In genomic region chr4:81785338-81785737, GRCh38 we compare ENCODE assay signal across 21 cellular contexts.
DNase-seq lines count a peak whose midpoint lies in the region; ATAC-seq, FAIRE-seq and TF ChIP-seq lines count a peak whose summit lies in the region.
"Had no signal": no experiment of that assay in that cellular context is flagged by ENCODE, and none has a peak within 500 bp of the region (broad histone marks: within the 10 kb centered on the region; RNA-seq: fewer than 3 reads in every experiment).

No MANE protein-coding gene starts in this region.

- H3K4me1 ChIP-seq in Loucy (ENCODE audit: insufficient read depth, low read length, poor library complexity, severe bottlenecking) = peaks cover 29% of the 10 kb centered on the region
- no peaks in the 10 kb centered on the region for H3K4me1 ChIP-seq in GM12878 (ENCODE audit: control insufficient read depth, insufficient read depth, low read length)
- H3K4me1 ChIP-seq in smooth muscle cell (ENCODE audit: low read depth) = no peaks in the 10 kb centered on the region
- no peaks in the 10 kb centered on the region for H3K4me1 ChIP-seq in mammary epithelial cell (ENCODE audit: insufficient read depth, low read length)

- H3K4me3 ChIP-seq in Loucy (ENCODE audit: low read length, poor library complexity, severe bottlenecking) (no peak overlapping the region), GM12878 (no peak overlapping the region), smooth muscle cell (no peak overlapping the region), mammary epithelial cell (replicated peaks in 1 of 3; ENCODE audit: insufficient read depth in 1 of 3, low read depth in 2 of 3, low read length in 3 of 3) (no peak overlapping the region)
- H3K4me3 ChIP-seq: BLaER1 treated with 17β-estradiol and CSF1 and Interleukin-3, amounts not matched to agents 10 nM and 100 nM; GM23248 had no signal

- TF ChIP-seq RAD21 in GM12878 (IDR thresholded peaks at IDR 0.05; ENCODE audit: insufficient read depth, low read depth, low read length) = no peak

- H3F3A ChIP-seq in Loucy (ENCODE audit: low read depth) = no peaks in the 10 kb centered on the region
- peaks cover 3% of the 10 kb centered on the region for H3F3A ChIP-seq in smooth muscle cell (ENCODE audit: low read depth)

- H3K9me3 ChIP-seq in Loucy (ENCODE audit: insufficient read depth, low read depth, low read length) (no peaks in the 10 kb centered on the region), GM12878 (replicated peaks; ENCODE audit: control insufficient read depth, insufficient read depth, low read length) (no peaks in the 10 kb centered on the region), smooth muscle cell (replicated peaks; ENCODE audit: low read depth) (no peaks in the 10 kb centered on the region), mammary epithelial cell (replicated peaks; ENCODE audit: insufficient read depth, low read length) (no peaks in the 10 kb centered on the region)
- H3K9me3 ChIP-seq: BLaER1 treated with 17β-estradiol and CSF1 and Interleukin-3, amounts not matched to agents 10 nM and 100 nM had no signal

- no peak for ATAC-seq in activated naive CD8-positive, alpha-beta T cell treated with anti-CD3 and anti-CD28 coated beads, Interleukin-2, amount 50 U/mL, for 24 hours
- ATAC-seq in GM12878 = no peak
- no peak for ATAC-seq in GM18519 (IDR thresholded peaks at IDR 0.05; ENCODE audit: low FRiP score, unreplicated experiment)
- ATAC-seq: CD8-positive, alpha-beta T cell had no signal

- H3K9me2 ChIP-seq in Loucy (replicated peaks; ENCODE audit: low read depth, low read length) = no peaks in the 10 kb centered on the region

- dilution Hi-C loops in mammary epithelial cell (cut with HindIII; ENCODE audit: low sequenced_read_pairs) = no loop called here

- H3K36me3 ChIP-seq in Loucy (ENCODE audit: insufficient read depth, low read length) (no peaks in the 10 kb centered on the region), GM12878 (ENCODE audit: control insufficient read depth in 2 of 2, insufficient read depth in 2 of 2, low read length in 1 of 2) (no peaks in the 10 kb centered on the region), smooth muscle cell (ENCODE audit: low read depth) (no peaks in the 10 kb centered on the region), mammary epithelial cell (ENCODE audit: insufficient read depth, low read length) (no peaks in the 10 kb centered on the region)
- H3K36me3 ChIP-seq: BLaER1 treated with 17β-estradiol and CSF1 and Interleukin-3, amounts not matched to agents 10 nM and 100 nM had no signal

- peaks cover 23% of the 10 kb centered on the region for H3K4me1 Mint-ChIP-seq in activated naive CD8-positive, alpha-beta T cell treated with anti-CD3 and anti-CD28 coated beads, Interleukin-2, amount 50 U/mL, for 24 hours
- peaks cover 19% of the 10 kb centered on the region for H3K4me1 Mint-ChIP-seq in activated naive CD8-positive, alpha-beta T cell treated with anti-CD3 and anti-CD28 coated beads for 36 hours

- no peaks in the 10 kb centered on the region for H3K27me3 Mint-ChIP-seq in activated naive CD8-positive, alpha-beta T cell treated with anti-CD3 and anti-CD28 coated beads, Interleukin-2, amount 50 U/mL, for 24 hours
- H3K27me3 Mint-ChIP-seq in activated naive CD8-positive, alpha-beta T cell treated with anti-CD3 and anti-CD28 coated beads for 36 hours = no peaks in the 10 kb centered on the region

- 85% methylated on average over 4 of the region's 4 CpGs for WGBS in GM12878 (ENCODE audit: insufficient coverage, insufficient replicate concordance, low lambda C conversion rate, missing lambda C conversion rate)
- 97% methylated on average over 4 of the region's 4 CpGs for WGBS in smooth muscle cell (ENCODE audit: low lambda C conversion rate)
- 97% methylated on average over 4 of the region's 4 CpGs for WGBS in mammary epithelial cell (ENCODE audit: low coverage, missing lambda C conversion rate)

- H2AFZ ChIP-seq in Loucy (ENCODE audit: low read length) (peak overlapping the region; percentile 32; the same call in 1 of the 2 replicates), GM12878 (ENCODE audit: control insufficient read depth, low read depth, low read length) (no peak overlapping the region), smooth muscle cell (ENCODE audit: low read depth) (no peak overlapping the region), mammary epithelial cell (ENCODE audit: low read depth, low read length) (no peak overlapping the region)
- H2AFZ ChIP-seq: GM23248 had no signal

- POLR2A ChIA-PET in GM12878 (lab: Charles Lee) = no interaction called here

- H3K27ac ChIP-seq in GM12878 (ENCODE audit: control insufficient read depth, insufficient read depth) = no peak overlapping the region
- H3K27ac ChIP-seq in smooth muscle cell (ENCODE audit: low read depth) = peak overlapping the region; percentile 70
- H3K27ac ChIP-seq in mammary epithelial cell (ENCODE audit: insufficient read depth, low read depth, low read length) = no peak overlapping the region
- H3K27ac ChIP-seq: GM23248 had no signal

- in situ Hi-C loops in GM12878 (cut with MboI) = no loop called here
- in situ Hi-C loops in mammary epithelial cell (cut with MboI; ENCODE audit: low sequenced_read_pairs in 2 of 2) = no loop called here

- H3K27me3 ChIP-seq in Loucy (ENCODE audit: insufficient read depth, low read length, poor library complexity, severe bottlenecking) (no peaks in the 10 kb centered on the region), GM12878 (replicated peaks in 1 of 2; ENCODE audit: control insufficient read depth in 2 of 2, insufficient read depth in 2 of 2, low read length in 1 of 2) (no peaks in the 10 kb centered on the region; a peak in 1 of 4 replicates), smooth muscle cell (ENCODE audit: low read depth) (no peaks in the 10 kb centered on the region), mammary epithelial cell (ENCODE audit: insufficient read depth, low read length) (no peaks in the 10 kb centered on the region)
- H3K27me3 ChIP-seq: BLaER1 treated with 17β-estradiol and CSF1 and Interleukin-3, amounts not matched to agents 10 nM and 100 nM had no signal

- H3K4me2 ChIP-seq in Loucy (ENCODE audit: low read depth, low read length, poor library complexity, severe bottlenecking) = no peak overlapping the region
- no peak overlapping the region for H3K4me2 ChIP-seq in GM12878 (ENCODE audit: control insufficient read depth, insufficient read depth)
- H3K4me2 ChIP-seq in smooth muscle cell = no peak overlapping the region
- no peak overlapping the region for H3K4me2 ChIP-seq in mammary epithelial cell (ENCODE audit: insufficient read depth, low read depth, low read length)

- DNase-seq in activated naive CD8-positive, alpha-beta T cell treated with anti-CD3 and anti-CD28 coated beads, Interleukin-2, amount 50 U/mL, for 24 hours = no peak
- DNase-seq in activated naive CD8-positive, alpha-beta T cell treated with anti-CD3 and anti-CD28 coated beads for 36 hours = no peak
- no peak for DNase-seq in GM12878 (ENCODE audit: low read depth, low spot score)
- no peak for DNase-seq in smooth muscle cell (lab: John Stamatoyannopoulos, UW; ENCODE audit: unreplicated experiment)
- DNase-seq in DMS53 (lab: John Stamatoyannopoulos, UW) = no peak
- DNase-seq in mammary epithelial cell = no peak
- DNase-seq: 8988T; Calu3; CD8-positive, alpha-beta T cell; DND-41; EL; GM23248; HCEC 1CT; HFFc6; IMR-90 had no signal

- H4K20me1 ChIP-seq in Loucy (ENCODE audit: insufficient read depth, low read length, poor library complexity, severe bottlenecking) (no peaks in the 10 kb centered on the region), GM12878 (ENCODE audit: control insufficient read depth, insufficient read depth) (no peaks in the 10 kb centered on the region), smooth muscle cell (ENCODE audit: low read depth) (no peaks in the 10 kb centered on the region), mammary epithelial cell (ENCODE audit: insufficient read depth, low read length) (no peaks in the 10 kb centered on the region)
- H4K20me1 ChIP-seq: BLaER1 treated with 17β-estradiol and CSF1 and Interleukin-3, amounts not matched to agents 10 nM and 100 nM had no signal

- no peak for TF ChIP-seq EP300 in GM12878 (IDR thresholded peaks at IDR 0.05; ENCODE audit: borderline replicate concordance in 1 of 2, control insufficient read depth in 1 of 2, low read depth in 2 of 2, low read length in 2 of 2)

- BruUV-seq in GM12878 (replicated peaks; lab: Mats Ljungman, UMichigan) (no TSS peak), mammary epithelial cell (replicated peaks; lab: Mats Ljungman, UMichigan) (no TSS peak)

- SMC1A ChIA-PET in GM12878 (lab: Charles Lee; ENCODE audit: uncharacterized antibody, unreplicated experiment) = no interaction called here

- intact Hi-C loops in GM12878 (cut with micrococcal nuclease; ENCODE audit: unreplicated experiment) (no loop called here), mammary epithelial cell (cut with micrococcal nuclease) (no loop called here)

- CTCF ChIA-PET in GM12878 (lab: Yijun Ruan, JAX) (no interaction called here), mammary epithelial cell (lab: Charles Lee; ENCODE audit: low non-redundant PET) (no interaction called here)

- no peaks in the 10 kb centered on the region for H3K36me3 Mint-ChIP-seq in activated naive CD8-positive, alpha-beta T cell treated with anti-CD3 and anti-CD28 coated beads, Interleukin-2, amount 50 U/mL, for 24 hours (ENCODE audit: low read depth)
- no peaks in the 10 kb centered on the region for H3K36me3 Mint-ChIP-seq in activated naive CD8-positive, alpha-beta T cell treated with anti-CD3 and anti-CD28 coated beads for 36 hours
- H3K36me3 Mint-ChIP-seq: CD8-positive, alpha-beta T cell had no signal

- no peaks in the 10 kb centered on the region for H3K9me3 Mint-ChIP-seq in activated naive CD8-positive, alpha-beta T cell treated with anti-CD3 and anti-CD28 coated beads, Interleukin-2, amount 50 U/mL, for 24 hours
- no peaks in the 10 kb centered on the region for H3K9me3 Mint-ChIP-seq in activated naive CD8-positive, alpha-beta T cell treated with anti-CD3 and anti-CD28 coated beads for 36 hours
- H3K9me3 Mint-ChIP-seq: CD8-positive, alpha-beta T cell had no signal

- H3K79me2 ChIP-seq in Loucy (ENCODE audit: insufficient read depth, low read length) (no peaks in the 10 kb centered on the region), GM12878 (ENCODE audit: control insufficient read depth, insufficient read depth, low read length) (no peaks in the 10 kb centered on the region), smooth muscle cell (ENCODE audit: low read depth) (no peaks in the 10 kb centered on the region), mammary epithelial cell (ENCODE audit: insufficient read depth, low read length) (no peaks in the 10 kb centered on the region)

- RAD21 ChIA-PET in GM12878 (lab: Charles Lee; ENCODE audit: unreplicated experiment) = no interaction called here

- H3K9ac ChIP-seq in Loucy (ENCODE audit: low read depth, low read length, poor library complexity, severe bottlenecking) (no peak overlapping the region), GM12878 (ENCODE audit: control insufficient read depth, insufficient read depth, low read length) (no peak overlapping the region), smooth muscle cell (ENCODE audit: low read depth) (no peak overlapping the region), mammary epithelial cell (ENCODE audit: insufficient read depth, low read length) (no peak overlapping the region)
- H3K9ac ChIP-seq: GM23248 had no signal

- H3K27ac Mint-ChIP-seq in activated naive CD8-positive, alpha-beta T cell treated with anti-CD3 and anti-CD28 coated beads, Interleukin-2, amount 50 U/mL, for 24 hours = peak overlapping the region; percentile 33
- no peak overlapping the region for H3K27ac Mint-ChIP-seq in activated naive CD8-positive, alpha-beta T cell treated with anti-CD3 and anti-CD28 coated beads for 36 hours
- H3K27ac Mint-ChIP-seq: CD8-positive, alpha-beta T cell; HFFc6 had no signal

- FAIRE-seq in GM12878 (lab: Jason Lieb, UNC) = no peak
- FAIRE-seq: GM12891, H54, HTR-8/SVneo had no signal

- TF ChIP-seq CTCF in Loucy (conservative IDR thresholded peaks at IDR 0.05; ENCODE audit: low read length) (no peak), GM12878 (IDR thresholded peaks at IDR 0.05 in 2 of 3, conservative IDR thresholded peaks at IDR 0.05 in 1 of 3; ENCODE audit: control insufficient read depth in 2 of 3, extremely low read depth in 1 of 3, insufficient read depth in 1 of 3, low read depth in 3 of 3, low read length in 3 of 3) (no peak), smooth muscle cell (IDR thresholded peaks at IDR 0.05; ENCODE audit: borderline replicate concordance, insufficient read depth, poor library complexity, severe bottlenecking) (no peak), mammary epithelial cell (conservative IDR thresholded peaks at IDR 0.05 in 1 of 2, IDR thresholded peaks at IDR 0.05 in 1 of 2; ENCODE audit: extremely low read depth in 1 of 2, insufficient read depth in 1 of 2, low read depth in 1 of 2, low read length in 2 of 2) (no peak)

- no peak overlapping the region for H3K4me3 Mint-ChIP-seq in activated naive CD8-positive, alpha-beta T cell treated with anti-CD3 and anti-CD28 coated beads, Interleukin-2, amount 50 U/mL, for 24 hours
- H3K4me3 Mint-ChIP-seq in activated naive CD8-positive, alpha-beta T cell treated with anti-CD3 and anti-CD28 coated beads for 36 hours = no peak overlapping the region
- H3K4me3 Mint-ChIP-seq: CD8-positive, alpha-beta T cell; HFFc6 had no signal

- TF ChIP-seq POLR2A in GM12878 (IDR thresholded peaks at IDR 0.05; ENCODE audit: low read depth, low read length) = no peak
